Comparison of ENCODE assay signal across 25 cellular contexts in genomic region chr10:59366310-59366709, GRCh38.
A peak's percentile ranks its signal among the peaks of the same experiment; 100 is the strongest.
DNase-seq lines count a peak whose midpoint lies in the region; ATAC-seq and TF ChIP-seq lines count a peak whose summit lies in the region.
"Had no signal": no experiment of that assay in that cellular context is flagged by ENCODE, and none has a peak within 500 bp of the region (broad histone marks: within the 10 kb centered on the region; RNA-seq: fewer than 3 reads in every experiment).

No MANE protein-coding gene starts in this region.

- TF ChIP-seq CTCF in cardiac fibroblast (IDR thresholded peaks at IDR 0.05; ENCODE audit: low read depth, low read length) (no peak), fibroblast of mammary gland (conservative IDR thresholded peaks at IDR 0.05; ENCODE audit: control insufficient read depth, insufficient read depth, low read depth, low read length) (no peak)

- ATAC-seq in HG02642 (IDR thresholded peaks at IDR 0.05; ENCODE audit: poor library complexity, unreplicated experiment), result no peak
- ATAC-seq: activated CD8-positive, alpha-beta T cell treated with anti-CD3 and anti-CD28 coated beads for 36 hours; CD8-positive, alpha-beta T cell; left colon; natural killer cell treated with Interleukin-12 subunit alpha and Interleukin-12 subunit beta and Interleukin-15 and Interleukin-18, amount 100 ng/mL, for 72 hours; pancreas had no signal

- peak overlapping the region; percentile 31 for H3K27ac ChIP-seq in layer of hippocampus (ENCODE audit: low read depth, low read length)
- H3K27ac ChIP-seq: pancreas, RWPE1, transverse colon had no signal

- H3K4me3 ChIP-seq in cardiac fibroblast (replicated peaks in 1 of 2; ENCODE audit: low read depth in 2 of 2, low read length in 2 of 2) (no peak overlapping the region), fibroblast of mammary gland (ENCODE audit: control insufficient read depth, low read depth, low read length) (no peak overlapping the region)
- H3K4me3 ChIP-seq: pancreas, skin epidermis, transverse colon had no signal

- peak; percentile 82 for DNase-seq in cardiac fibroblast (ENCODE audit: low read depth in 2 of 2)
- DNase-seq in fibroblast of mammary gland (ENCODE audit: low read depth), result peak; percentile 44
- peak; percentile 83 for DNase-seq in superior temporal gyrus (ENCODE audit: extremely low spot score)
- DNase-seq in NCI-H524 treated with DMSO at 0.1 percent for 48 hours (lab: John Stamatoyannopoulos, UW), result no peak
- DNase-seq in stimulated activated CD4-positive, alpha-beta T cell treated with anti-CD3 and anti-CD28 coated beads, Interleukin-1b, Interleukin-23, amount 100 ng/mL, for 48 hours, result no peak
- no peak for DNase-seq in NCI-H1436 (lab: John Stamatoyannopoulos, UW)
- DNase-seq: activated CD8-positive, alpha-beta T cell treated with anti-CD3 and anti-CD28 coated beads for 36 hours; activated naive CD4-positive, alpha-beta T cell; CD8-positive, alpha-beta T cell; DMS53; erythroblast; left colon; NCI-H187 treated with DMSO at 0.1 percent for 48 hours; NCI-H2227 treated with DMSO at 0.1 percent for 48 hours; NCI-H774; pancreas; stimulated activated CD4-positive, alpha-beta T cell treated with anti-CD3 and anti-CD28 coated beads, Interleukin-2, amount 100 ng/mL, for 48 hours; stimulated activated naive CD4-positive, alpha-beta T cell treated with Interleukin-2 at 50 U/mL for 16 hours; T1000; transverse colon had no signal

- no peaks in the 10 kb centered on the region for H3K27me3 ChIP-seq in layer of hippocampus (ENCODE audit: control insufficient read depth, insufficient read depth, low read length)
- H3K27me3 ChIP-seq: pancreas, transverse colon had no signal

Comparison
In these comparisons a context has a peak if more than half of its experiments do, and no peak if none do; other contexts are left out.
1. DNase-seq: peak in cardiac fibroblast (2 of 2), fibroblast of mammary gland (single experiment) and superior temporal gyrus (single experiment); none in NCI-H524 treated with DMSO at 0.1 percent for 48 hours (single experiment), stimulated activated CD4-positive, alpha-beta T cell treated with anti-CD3 and anti-CD28 coated beads, Interleukin-1b, Interleukin-23, amount 100 ng/mL, for 48 hours (single experiment) and NCI-H1436 (single experiment).